Comparison of ENCODE assay signal across 8 cellular contexts in the genomic region with DNA sequence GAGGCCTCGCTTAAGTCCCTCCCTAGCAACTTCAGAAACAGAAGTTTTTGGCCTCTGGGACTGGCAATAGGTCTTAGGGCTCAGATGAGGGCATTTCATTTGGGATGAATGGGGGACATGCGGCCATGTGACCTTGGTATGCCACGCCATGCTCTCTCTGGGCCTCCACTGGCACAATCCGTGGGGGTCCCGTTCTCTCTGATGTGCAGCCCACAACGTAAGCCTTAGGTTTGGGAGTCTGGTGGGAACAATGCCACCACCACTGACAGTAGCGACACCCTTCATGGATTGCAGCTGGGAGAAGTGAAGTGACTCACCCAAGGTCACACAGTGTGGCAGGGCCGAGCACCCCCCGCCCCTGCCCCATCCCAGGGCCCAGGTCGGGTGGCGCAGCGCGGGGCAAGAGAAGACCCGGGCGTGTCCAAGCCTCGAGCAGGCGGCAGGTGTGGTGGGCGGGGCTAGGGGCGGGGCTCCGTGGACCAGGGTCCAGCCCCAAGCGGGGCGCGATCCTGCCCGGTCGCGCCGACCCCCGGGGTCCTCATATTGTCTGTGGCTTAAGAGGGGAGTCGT. TPM values are rescaled to one million over a fixed set of nuclear protein-coding genes. Genes with fewer than 3 reads are reported as not detected.
DNase-seq lines count a peak whose midpoint lies in the region; TF ChIP-seq lines count a peak whose summit lies in the region.

No MANE protein-coding gene starts in this region.

- H3K9me3 Mint-ChIP-seq in T-helper 2 cell treated with Interferon-gamma antibody and Interleukin-4, amounts not matched to agents 5 μg/mL and 100 μg/mL, for 36 hours, result no peaks in the 10 kb centered on the region

- no peak for TF ChIP-seq CTCF in HL-60 (IDR thresholded peaks at IDR 0.05; ENCODE audit: insufficient read depth, low read length)
- TF ChIP-seq CTCF in neural cell (IDR thresholded peaks at IDR 0.05; ENCODE audit: poor library complexity, severe bottlenecking), result no peak
- TF ChIP-seq CTCF in GM20000 (IDR thresholded peaks at IDR 0.05; ENCODE audit: extremely low read depth, missing control alignments), result no peak

- no peaks in the 10 kb centered on the region for H3K9me2 ChIP-seq in neural cell (ENCODE audit: insufficient read depth, low read length)

- no peak overlapping the region for H3K27ac Mint-ChIP-seq in T-helper 2 cell treated with Interferon-gamma antibody and Interleukin-4, amounts not matched to agents 5 μg/mL and 100 μg/mL, for 36 hours

- no peaks in the 10 kb centered on the region for H3K9me3 ChIP-seq in neural cell (ENCODE audit: low read length)

- H4K20me1 ChIP-seq in neural cell (ENCODE audit: insufficient read depth), result no peaks in the 10 kb centered on the region

- H3K27ac ChIP-seq in HL-60 (replicated peaks) (0 out of 2 replicates have a peak overlapping the region, but pooled peaks have one; percentile 32), neural cell (ENCODE audit: low read length) (no peak overlapping the region)

- H3K4me2 ChIP-seq in neural cell (ENCODE audit: low read length), result no peak overlapping the region

- no peak overlapping the region for H3K9ac ChIP-seq in neural cell (ENCODE audit: low read length)

- no peaks in the 10 kb centered on the region for H3F3A ChIP-seq in neural cell (ENCODE audit: insufficient read depth, low read length, poor library complexity, severe bottlenecking)

- no peak for TF ChIP-seq RAD21 in neural cell (conservative IDR thresholded peaks at IDR 0.05)

- H3K27me3 ChIP-seq in HL-60 (ENCODE audit: insufficient read depth, poor library complexity, severe bottlenecking), result no peaks in the 10 kb centered on the region
- H3K27me3 ChIP-seq in neural cell (ENCODE audit: insufficient read depth, low read depth, low read length), result peaks cover 22% of the 10 kb centered on the region

- DNase-seq in HL-60 (ENCODE audit: low read depth in 1 of 2, low spot score in 1 of 2) (no peak), globus pallidus (ENCODE audit: low spot score) (no peak), SK-N-DZ (ENCODE audit: low spot score) (no peak), GM20000 (ENCODE audit: low spot score) (no peak), 8988T (no peak)
- no peak for DNase-seq in T-helper 2 cell treated with Interferon-gamma antibody and Interleukin-4, amounts not matched to agents 5 μg/mL and 100 μg/mL, for 36 hours (ENCODE audit: low spot score)
- DNase-seq in effector CD8-positive, alpha-beta T cell (lab: John Stamatoyannopoulos, UW), result peak; percentile 28

- H3K27me3 Mint-ChIP-seq in T-helper 2 cell treated with Interferon-gamma antibody and Interleukin-4, amounts not matched to agents 5 μg/mL and 100 μg/mL, for 36 hours (ENCODE audit: low read depth), result peaks cover 9% of the 10 kb centered on the region

- H3K36me3 Mint-ChIP-seq in T-helper 2 cell treated with Interferon-gamma antibody and Interleukin-4, amounts not matched to agents 5 μg/mL and 100 μg/mL, for 36 hours (ENCODE audit: low read depth), result peaks cover 20% of the 10 kb centered on the region

- H3K79me2 ChIP-seq in neural cell (replicated peaks; ENCODE audit: insufficient read depth, low read length), result no peaks in the 10 kb centered on the region

- no peaks in the 10 kb centered on the region for H3K36me3 ChIP-seq in neural cell (ENCODE audit: insufficient read depth, low read length)

- no peak overlapping the region for H2AFZ ChIP-seq in neural cell (ENCODE audit: low read depth, low read length)

- TF ChIP-seq EP300 in neural cell (conservative IDR thresholded peaks at IDR 0.05; ENCODE audit: poor library complexity, severe bottlenecking), result no peak

- H3K4me1 Mint-ChIP-seq in T-helper 2 cell treated with Interferon-gamma antibody and Interleukin-4, amounts not matched to agents 5 μg/mL and 100 μg/mL, for 36 hours (ENCODE audit: low read depth), result peaks cover 25% of the 10 kb centered on the region

- H3K4me3 Mint-ChIP-seq in T-helper 2 cell treated with Interferon-gamma antibody and Interleukin-4, amounts not matched to agents 5 μg/mL and 100 μg/mL, for 36 hours, result peak overlapping the region; percentile 54

- H3K4me3 ChIP-seq in HL-60 (replicated peaks; ENCODE audit: insufficient read depth, low read length) (peak overlapping the region; percentile 74; the same call in 1 of the 2 replicates), neural cell (ENCODE audit: low read length) (peak overlapping the region; percentile 65)

TF ChIP-seq in neural cell, 6 proteins besides CTCF, POLR2A, EP300 and RAD21:
- TF ChIP-seq TAF1 (IDR thresholded peaks at IDR 0.05; ENCODE audit: low read depth) (no peak), POLR2AphosphoS5 (IDR thresholded peaks at IDR 0.05) (no peak), SMC3 (conservative IDR thresholded peaks at IDR 0.05; ENCODE audit: poor library complexity) (no peak), MXI1 (conservative IDR thresholded peaks at IDR 0.05; ENCODE audit: poor library complexity, severe bottlenecking) (no peak)
- TF ChIP-seq, protein P1, sequence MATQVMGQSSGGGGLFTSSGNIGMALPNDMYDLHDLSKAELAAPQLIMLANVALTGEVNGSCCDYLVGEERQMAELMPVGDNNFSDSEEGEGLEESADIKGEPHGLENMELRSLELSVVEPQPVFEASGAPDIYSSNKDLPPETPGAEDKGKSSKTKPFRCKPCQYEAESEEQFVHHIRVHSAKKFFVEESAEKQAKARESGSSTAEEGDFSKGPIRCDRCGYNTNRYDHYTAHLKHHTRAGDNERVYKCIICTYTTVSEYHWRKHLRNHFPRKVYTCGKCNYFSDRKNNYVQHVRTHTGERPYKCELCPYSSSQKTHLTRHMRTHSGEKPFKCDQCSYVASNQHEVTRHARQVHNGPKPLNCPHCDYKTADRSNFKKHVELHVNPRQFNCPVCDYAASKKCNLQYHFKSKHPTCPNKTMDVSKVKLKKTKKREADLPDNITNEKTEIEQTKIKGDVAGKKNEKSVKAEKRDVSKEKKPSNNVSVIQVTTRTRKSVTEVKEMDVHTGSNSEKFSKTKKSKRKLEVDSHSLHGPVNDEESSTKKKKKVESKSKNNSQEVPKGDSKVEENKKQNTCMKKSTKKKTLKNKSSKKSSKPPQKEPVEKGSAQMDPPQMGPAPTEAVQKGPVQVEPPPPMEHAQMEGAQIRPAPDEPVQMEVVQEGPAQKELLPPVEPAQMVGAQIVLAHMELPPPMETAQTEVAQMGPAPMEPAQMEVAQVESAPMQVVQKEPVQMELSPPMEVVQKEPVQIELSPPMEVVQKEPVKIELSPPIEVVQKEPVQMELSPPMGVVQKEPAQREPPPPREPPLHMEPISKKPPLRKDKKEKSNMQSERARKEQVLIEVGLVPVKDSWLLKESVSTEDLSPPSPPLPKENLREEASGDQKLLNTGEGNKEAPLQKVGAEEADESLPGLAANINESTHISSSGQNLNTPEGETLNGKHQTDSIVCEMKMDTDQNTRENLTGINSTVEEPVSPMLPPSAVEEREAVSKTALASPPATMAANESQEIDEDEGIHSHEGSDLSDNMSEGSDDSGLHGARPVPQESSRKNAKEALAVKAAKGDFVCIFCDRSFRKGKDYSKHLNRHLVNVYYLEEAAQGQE (IDR thresholded peaks at IDR 0.05; ENCODE audit: borderline replicate concordance), result no peak

RNA-seq across cellular contexts. Expression of gene CEBPB, which starts 0.9 kb away (rescaled TPM):
- 0.59 and 0.94 TPM in 2 replicates for polyA plus RNA-seq in neural cell
- polyA minus RNA-seq in neural cell, result 0.97 and 1.0 TPM in 2 replicates
- 13.0 and 16.6 TPM in 2 replicates for polyA plus RNA-seq in SK-N-DZ (2014; cell fraction: cytosol; rRNA removed)
- polyA plus RNA-seq in SK-N-DZ (2014; cell fraction: nucleus; rRNA removed), result 9.2 and 13.7 TPM in 2 replicates

RNA-seq across cellular contexts. Expression of gene PEDS1, which starts 36.2 kb away (rescaled TPM):
- 10.0 and 16.5 TPM in 2 replicates for polyA plus RNA-seq in neural cell
- 19.8 and 20.2 TPM in 2 replicates for polyA minus RNA-seq in neural cell
- 39.0 and 41.6 TPM in 2 replicates for polyA plus RNA-seq in SK-N-DZ (2014; cell fraction: cytosol; rRNA removed)
- polyA plus RNA-seq in SK-N-DZ (2014; cell fraction: nucleus; rRNA removed), result 19.4 and 20.3 TPM in 2 replicates
